Comparison of ENCODE assay signal across 1 cellular context in genomic region chr5:76402880-76403712, GRCh38.
A peak's percentile ranks its signal among the peaks of the same experiment; 100 is the strongest.
TF ChIP-seq lines count a peak whose summit lies in the region.

IQGAP2 (plus strand) TSS chr5:76403285; CDS start chr5:76403546, 261 bp downstream.

TF ChIP-seq in HepG2, 621 proteins besides CTCF, POLR2A, EP300 and RAD21 (continued from another document and continues in another):
- TF ChIP-seq E2F2 (CRISPR knock-in tag; IDR thresholded peaks at IDR 0.05; ENCODE audit: borderline replicate concordance) (peak; percentile 56; the same call in 1 of the 2 replicates), MNT (IDR thresholded peaks at IDR 0.05) (no peak), ZNF496 (CRISPR knock-in tag; IDR thresholded peaks at IDR 0.05; ENCODE audit: insufficient replicate concordance) (no peak), HOXA5 (CRISPR knock-in tag; IDR thresholded peaks at IDR 0.05) (peak; percentile 54; the same call in 1 of the 2 replicates), ELF4 (CRISPR knock-in tag; IDR thresholded peaks at IDR 0.05; ENCODE audit: borderline replicate concordance) (no peak), ZBTB26 (CRISPR knock-in tag; IDR thresholded peaks at IDR 0.05; ENCODE audit: borderline replicate concordance) (peak; percentile 80; the same call in 1 of the 2 replicates), AHR (CRISPR knock-in tag; IDR thresholded peaks at IDR 0.05) (no peak), ZNF609 (CRISPR knock-in tag; IDR thresholded peaks at IDR 0.05; ENCODE audit: borderline replicate concordance) (peak; percentile 65; the same call in 1 of the 2 replicates), SMC3 (IDR thresholded peaks at IDR 0.05; ENCODE audit: low read length) (peak; percentile 12; the same call in 1 of the 2 replicates), CBX1 (IDR thresholded peaks at IDR 0.05; ENCODE audit: low read depth) (no peak), ZNF788 (CRISPR knock-in tag; IDR thresholded peaks at IDR 0.05; ENCODE audit: borderline replicate concordance) (peak; percentile 58; the same call in 1 of the 2 replicates), ZNF235 (CRISPR knock-in tag; IDR thresholded peaks at IDR 0.05; ENCODE audit: borderline replicate concordance) (no peak), PAWR (CRISPR knock-in tag; IDR thresholded peaks at IDR 0.05; ENCODE audit: borderline replicate concordance) (no peak), ZZZ3 (CRISPR knock-in tag; IDR thresholded peaks at IDR 0.05; ENCODE audit: borderline replicate concordance) (no peak), IRF9 (CRISPR knock-in tag; IDR thresholded peaks at IDR 0.05; ENCODE audit: borderline replicate concordance) (peak; percentile 60; the same call in 1 of the 2 replicates), MED8 (CRISPR knock-in tag; IDR thresholded peaks at IDR 0.05; ENCODE audit: insufficient replicate concordance) (peak; percentile 79), ZNF260 (CRISPR knock-in tag; IDR thresholded peaks at IDR 0.05; ENCODE audit: borderline replicate concordance, low read depth) (no peak), FUBP1 (CRISPR knock-in tag; IDR thresholded peaks at IDR 0.05; ENCODE audit: borderline replicate concordance) (no peak), POGZ (CRISPR knock-in tag; IDR thresholded peaks at IDR 0.05) (peak; percentile 77), MBD4 (IDR thresholded peaks at IDR 0.05; ENCODE audit: borderline replicate concordance, low read length) (no peak), ESRRA (CRISPR knock-in tag; IDR thresholded peaks at IDR 0.05; ENCODE audit: low read depth) (peak; percentile 63; the same call in 1 of the 2 replicates), CHD2 (IDR thresholded peaks at IDR 0.05; ENCODE audit: low read depth, low read length) (no peak), ZNF75D (CRISPR knock-in tag; IDR thresholded peaks at IDR 0.05; ENCODE audit: borderline replicate concordance) (no peak), MED1 (CRISPR knock-in tag; IDR thresholded peaks at IDR 0.05) (peak; percentile 66; the same call in 1 of the 2 replicates), AHDC1 (CRISPR knock-in tag; IDR thresholded peaks at IDR 0.05; ENCODE audit: borderline replicate concordance) (no peak), ZSCAN30 (CRISPR knock-in tag; IDR thresholded peaks at IDR 0.05) (no peak), MAFK (conservative IDR thresholded peaks at IDR 0.05 in 1 of 2, IDR thresholded peaks at IDR 0.05 in 1 of 2; ENCODE audit: low read length in 2 of 2) (no peak), NR3C1 (CRISPR knock-in tag; IDR thresholded peaks at IDR 0.05) (no peak), ZNF12 (CRISPR knock-in tag; IDR thresholded peaks at IDR 0.05) (peak; percentile 75; the same call in 1 of the 2 replicates), EED (CRISPR knock-in tag; IDR thresholded peaks at IDR 0.05) (no peak), TRIM22 (IDR thresholded peaks at IDR 0.05) (no peak)
